Comparison of ENCODE assay signal across 8 cellular contexts in the genomic region with DNA sequence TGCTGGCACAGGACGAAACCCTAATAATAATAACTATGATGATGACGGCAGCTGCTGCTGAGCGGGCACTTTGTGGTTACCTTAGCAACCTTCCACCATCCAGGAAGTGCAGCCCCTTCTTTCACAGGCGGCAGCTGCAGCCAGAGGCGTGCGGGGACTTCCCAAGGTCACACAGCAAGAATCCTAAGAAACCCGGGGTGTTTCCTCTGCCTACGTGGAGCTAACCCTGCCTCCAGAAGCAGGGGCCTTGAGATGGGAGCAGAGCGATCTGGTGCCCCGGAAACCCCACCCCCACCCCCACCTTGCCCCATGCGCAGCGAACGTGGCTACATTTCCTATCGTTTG. TPM values are rescaled to one million over a fixed set of nuclear protein-coding genes. Genes with fewer than 3 reads are reported as not detected.
DNase-seq lines count a peak whose midpoint lies in the region; ATAC-seq, FAIRE-seq and TF ChIP-seq lines count a peak whose summit lies in the region.

No MANE protein-coding gene starts in this region.

- H3K27ac ChIP-seq in A549: peak overlapping the region; percentile 86 to 92
- H3K27ac ChIP-seq in OCI-LY1 (ENCODE audit: low read depth, low read length, poor library complexity, severe bottlenecking): peak overlapping the region; percentile 76
- peak overlapping the region; percentile 88 for H3K27ac ChIP-seq in rectal smooth muscle tissue (ENCODE audit: low read depth, low read length)

- H3K9me2 ChIP-seq in OCI-LY1 (ENCODE audit: low read depth, low read length): no peaks in the 10 kb centered on the region

- no peaks in the 10 kb centered on the region for H3K79me2 ChIP-seq in OCI-LY1 (ENCODE audit: insufficient read depth, low read length)

- H3K4me2 ChIP-seq in A549 (peak overlapping the region; percentile 95), OCI-LY1 (ENCODE audit: low read length) (peak overlapping the region; percentile 61)

- peak overlapping the region; percentile 47 for H3K4me3 ChIP-seq in A549
- peak overlapping the region; percentile 54 for H3K4me3 ChIP-seq in OCI-LY1 (ENCODE audit: low read depth, low read length, poor library complexity, severe bottlenecking)
- H3K4me3 ChIP-seq in rectal smooth muscle tissue (ENCODE audit: low read length): peak overlapping the region; percentile 77

- no peak for FAIRE-seq in A549 (lab: Jason Lieb, UNC)

- no peak for TF ChIP-seq CTCF in A549 (IDR thresholded peaks at IDR 0.05)
- no peak for TF ChIP-seq CTCF in OCI-LY1 (IDR thresholded peaks at IDR 0.05; ENCODE audit: low read length)

- POLR2A ChIA-PET in A549 (lab: Yijun Ruan, JAX): interaction anchor here (1.3 to 1.9 kb wide), 5 partner anchors 12 to 809 kb away, joined by 3 to 15 read pairs (median 11); a partner anchor contains a TSS

- 2% methylated on average over 13 of the region's 14 CpGs for WGBS in A549 (ENCODE audit: missing lambda C conversion rate)

- H3K4me1 ChIP-seq in A549: peaks cover 23% of the 10 kb centered on the region
- H3K4me1 ChIP-seq in OCI-LY1 (ENCODE audit: insufficient read depth, low read length, severe bottlenecking): peaks cover 23% of the 10 kb centered on the region
- H3K4me1 ChIP-seq in rectal smooth muscle tissue (ENCODE audit: control insufficient read depth, insufficient read depth, low read length): peaks cover 6% of the 10 kb centered on the region

- DNase-seq in A549 (ENCODE audit: low read depth in 1 of 2, low spot score in 1 of 2): peak; percentile 52 to 73
- DNase-seq in activated gamma-delta T cell (lab: John Stamatoyannopoulos, UW): peak; percentile 46
- peak; percentile 78 for DNase-seq in germinal center (ENCODE audit: low spot score)
- DNase-seq in mesenteric fat pad (ENCODE audit: low spot score): no peak

- TF ChIP-seq EP300 in A549 (IDR thresholded peaks at IDR 0.05): no peak

- ATAC-seq in A549 (peak; percentile 49 to 55), GM19324 (IDR thresholded peaks at IDR 0.05; ENCODE audit: low FRiP score, unreplicated experiment) (peak; percentile 25), HG03432 (IDR thresholded peaks at IDR 0.05; ENCODE audit: unreplicated experiment) (peak; percentile 45)

- no peaks in the 10 kb centered on the region for H3F3A ChIP-seq in OCI-LY1 (ENCODE audit: insufficient read depth, low read length)

- no peaks in the 10 kb centered on the region for H3K27me3 ChIP-seq in OCI-LY1 (ENCODE audit: insufficient read depth, low read length)
- H3K27me3 ChIP-seq in rectal smooth muscle tissue (ENCODE audit: control insufficient read depth, insufficient read depth, low read length): no peaks in the 10 kb centered on the region

- H3K36me3 ChIP-seq in OCI-LY1 (ENCODE audit: insufficient read depth, low read length) (no peaks in the 10 kb centered on the region), rectal smooth muscle tissue (ENCODE audit: control insufficient read depth, insufficient read depth, low read length) (no peaks in the 10 kb centered on the region)

- peak overlapping the region; percentile 47; the same call in 1 of the 2 replicates for H3K9ac ChIP-seq in OCI-LY1 (ENCODE audit: low read length)
- H3K9ac ChIP-seq in rectal smooth muscle tissue (ENCODE audit: low read length): peak overlapping the region; percentile 17

- peak overlapping the region; percentile 23; the same call in 1 of the 2 replicates for H2AFZ ChIP-seq in OCI-LY1 (ENCODE audit: low read length)

- CTCF ChIA-PET in A549 (lab: Yijun Ruan, JAX): interaction anchor here (0.6 to 20.9 kb wide), 54 partner anchors 17 to 1445 kb away, joined by 3 to 678 read pairs (median 5); a partner anchor contains a TSS

- TF ChIP-seq POLR2A in A549 (IDR thresholded peaks at IDR 0.05; ENCODE audit: low read length): no peak

- no peak for TF ChIP-seq RAD21 in A549 (conservative IDR thresholded peaks at IDR 0.05 in 1 of 2, IDR thresholded peaks at IDR 0.05 in 1 of 2)

- H4K20me1 ChIP-seq in OCI-LY1 (ENCODE audit: insufficient read depth, low read length): no peaks in the 10 kb centered on the region

- H3K9me3 ChIP-seq in A549 (no peaks in the 10 kb centered on the region), OCI-LY1 (ENCODE audit: low read length) (no peaks in the 10 kb centered on the region)

TF ChIP-seq in A549, 52 proteins besides CTCF, POLR2A, EP300 and RAD21:
- TF ChIP-seq CBX8 (IDR thresholded peaks at IDR 0.05) (no peak), POLR2AphosphoS2 (conservative IDR thresholded peaks at IDR 0.05; ENCODE audit: low read length) (no peak), ESRRA (IDR thresholded peaks at IDR 0.05; ENCODE audit: borderline replicate concordance, low read length) (peak; percentile 74; the same call in 1 of the 2 replicates), MAFK (IDR thresholded peaks at IDR 0.05; ENCODE audit: partially characterized antibody) (peak; percentile 78), KDM1A (IDR thresholded peaks at IDR 0.05; ENCODE audit: low read depth) (0 out of 2 replicates have a peak, but pooled peaks have one; percentile 8), MAZ (IDR thresholded peaks at IDR 0.05; ENCODE audit: borderline replicate concordance, low read depth, low read length) (no peak)
- TF ChIP-seq, protein P1, sequence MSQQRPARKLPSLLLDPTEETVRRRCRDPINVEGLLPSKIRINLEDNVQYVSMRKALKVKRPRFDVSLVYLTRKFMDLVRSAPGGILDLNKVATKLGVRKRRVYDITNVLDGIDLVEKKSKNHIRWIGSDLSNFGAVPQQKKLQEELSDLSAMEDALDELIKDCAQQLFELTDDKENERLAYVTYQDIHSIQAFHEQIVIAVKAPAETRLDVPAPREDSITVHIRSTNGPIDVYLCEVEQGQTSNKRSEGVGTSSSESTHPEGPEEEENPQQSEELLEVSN (IDR thresholded peaks at IDR 0.05; ENCODE audit: borderline replicate concordance, low read depth): 0 out of 2 replicates have a peak, but pooled peaks have one; percentile 50

RNA-seq across cellular contexts. Expression of a gene that starts 22.4 kb away (rescaled TPM):
- polyA plus RNA-seq in A549 (2011; rRNA removed) (873 and 1,224 TPM in 2 replicates), A549 (2017; fragmentation: RNase III; extraction: RNeasy Plus Mini Kit Qiagen cat#74134 plus additional on column Dnase treatment) (827 to 920 TPM (median 834 TPM) in 3 replicates)
- 405 and 437 TPM in 2 replicates for polyA plus RNA-seq in A549 (2012; cell fraction: cytosol; rRNA removed)
- 286 and 291 TPM in 2 replicates for polyA plus RNA-seq in A549 (2012; cell fraction: nucleus; rRNA removed)
- 275 and 286 TPM in 2 replicates for polyA minus RNA-seq in A549 (2011; rRNA and poly(A)+ RNA removed)
- total RNA-seq in mesenteric fat pad: 972 TPM

RNA-seq across cellular contexts. Expression of a gene that starts 41.9 kb away (rescaled TPM):
- 0.78 and 1.2 TPM in 2 replicates for polyA plus RNA-seq in A549 (2011; rRNA removed)
- 1.1 and 1.4 TPM in 2 replicates for polyA plus RNA-seq in A549 (2012; cell fraction: cytosol; rRNA removed)
- 1.2 and 2.0 TPM in 2 replicates for polyA plus RNA-seq in A549 (2012; cell fraction: nucleus; rRNA removed)
- 0.43 to 0.57 TPM (median 0.56 TPM) in 3 replicates for polyA plus RNA-seq in A549 (2017; fragmentation: RNase III; extraction: RNeasy Plus Mini Kit Qiagen cat#74134 plus additional on column Dnase treatment)
- polyA minus RNA-seq in A549 (2011; rRNA and poly(A)+ RNA removed): 0.83 and 1.2 TPM in 2 replicates
- not detected for total RNA-seq in mesenteric fat pad

RNA-seq across cellular contexts. Expression of a gene that starts 45.8 kb away (rescaled TPM):
- polyA plus RNA-seq in A549 (2011; rRNA removed) (not detected in 2 replicates), A549 (2017; fragmentation: RNase III; extraction: RNeasy Plus Mini Kit Qiagen cat#74134 plus additional on column Dnase treatment) (not detected in 3 replicates)
- polyA plus RNA-seq in A549 (2012; cell fraction: cytosol; rRNA removed): not detected in 2 replicates
- not detected in 2 replicates for polyA plus RNA-seq in A549 (2012; cell fraction: nucleus; rRNA removed)
- not detected in 2 replicates for polyA minus RNA-seq in A549 (2011; rRNA and poly(A)+ RNA removed)
- total RNA-seq in mesenteric fat pad: not detected

RNA-seq across cellular contexts. Expression of a gene that starts 53.7 kb away (rescaled TPM):
- polyA plus RNA-seq in A549 (2011; rRNA removed) (0.21 and 0.28 TPM in 2 replicates), A549 (2017; fragmentation: RNase III; extraction: RNeasy Plus Mini Kit Qiagen cat#74134 plus additional on column Dnase treatment) (0.44 TPM in 1 of 3 replicates, not detected in the others)
- 0.13 and 0.28 TPM in 2 replicates for polyA plus RNA-seq in A549 (2012; cell fraction: cytosol; rRNA removed)
- polyA plus RNA-seq in A549 (2012; cell fraction: nucleus; rRNA removed): 0.53 and 0.90 TPM in 2 replicates
- 0.29 and 0.70 TPM in 2 replicates for polyA minus RNA-seq in A549 (2011; rRNA and poly(A)+ RNA removed)
- 5.5 TPM for total RNA-seq in mesenteric fat pad
